1 cellular context compared by ENCODE assay signal in genomic region chr10:124745257-124745656, GRCh38.
TF ChIP-seq lines count a peak whose summit lies in the region.

No MANE protein-coding gene starts in this region.

TF ChIP-seq in GM23338, 12 proteins besides CTCF, POLR2A, EP300 and RAD21 (continued from another document):
- TF ChIP-seq ZNF462 (CRISPR knock-in tag; IDR thresholded peaks at IDR 0.05) (no peak), NANOG (IDR thresholded peaks at IDR 0.05; ENCODE audit: borderline replicate concordance) (no peak), REST (IDR thresholded peaks at IDR 0.05; ENCODE audit: unreplicated experiment) (no peak), ETS1 (IDR thresholded peaks at IDR 0.05) (no peak)
